ENCODE assay signal across 8 cellular contexts in the genomic region with DNA sequence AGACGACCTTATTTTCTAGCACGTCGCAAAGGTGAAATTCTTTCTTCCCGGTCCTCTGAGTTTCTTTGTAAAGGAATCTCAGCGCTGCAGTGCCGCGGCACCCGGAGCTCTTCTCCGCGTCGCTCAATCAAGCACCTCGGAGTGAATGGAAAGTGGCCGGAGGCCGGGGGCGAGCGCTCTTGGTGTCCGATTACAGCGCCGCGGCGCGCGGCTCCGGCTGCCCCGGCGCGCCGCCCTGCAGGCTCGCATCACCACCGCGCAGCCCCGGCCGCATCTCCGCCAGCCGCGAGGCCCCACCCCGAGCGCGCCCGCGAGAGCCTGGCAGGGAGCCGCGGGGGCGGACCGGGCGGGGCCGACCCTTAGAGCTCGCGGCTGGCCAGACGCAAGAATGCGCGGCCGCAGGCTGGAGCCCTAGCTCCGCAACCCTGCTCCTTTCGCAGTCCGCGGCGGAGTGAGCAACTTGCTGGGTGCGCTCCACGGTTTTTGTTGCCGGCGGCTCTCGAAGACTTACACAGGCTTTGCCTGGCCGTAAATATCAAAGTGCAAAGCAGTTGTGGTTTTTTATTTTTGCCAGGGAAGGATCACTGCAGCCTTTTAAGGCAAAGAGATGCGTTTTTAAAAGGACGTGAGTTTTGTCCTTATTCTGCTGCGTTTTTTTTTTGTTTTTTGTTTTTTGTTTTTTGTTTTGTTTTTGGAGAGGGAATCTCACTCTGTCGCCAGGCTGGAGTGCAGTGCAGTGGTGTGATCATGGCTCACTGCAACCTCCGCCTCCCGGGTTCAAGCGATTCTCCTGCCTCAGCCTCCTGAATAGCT. TPM values are rescaled to one million over a fixed set of nuclear protein-coding genes. Genes with fewer than 3 reads are reported as not detected.
DNase-seq lines count a peak whose midpoint lies in the region; ATAC-seq and TF ChIP-seq lines count a peak whose summit lies in the region.

TSS of gene SEMA3C (minus strand) at position 143 of the 813 bp plus-strand sequence. CDS start 2,270 bp downstream, outside the sequence.

- peak; percentile 69 for ATAC-seq in GM21423 (IDR thresholded peaks at IDR 0.05; ENCODE audit: unreplicated experiment)

- peak within 1 kb of the TSS; percentile 72 for H3K4me3 ChIP-seq in SJCRH30
- peak within 1 kb of the TSS; percentile 20 to 65 (median 42) for H3K4me3 ChIP-seq in spleen

- H3K9me3 ChIP-seq in SJCRH30 (replicated peaks) (no peaks in the 10 kb centered on the region), spleen (no peaks in the 10 kb centered on the region)

- peaks cover 3% of the 10 kb centered on the region for H3K27me3 Mint-ChIP-seq in dendritic cell treated with granulocyte-macrophage colony-stimulating factor and Interleukin-4, amounts not matched to agents 40 ng/mL and 50 ng/mL, for 4 days

- peak within 1 kb of the TSS; percentile 89 for H3K4me3 Mint-ChIP-seq in dendritic cell treated with granulocyte-macrophage colony-stimulating factor and Interleukin-4, amounts not matched to agents 40 ng/mL and 50 ng/mL, for 4 days

- peak; percentile 89 for DNase-seq in DMS 273 treated with DMSO at 0.1 percent for 48 hours (lab: John Stamatoyannopoulos, UW)
- peak; percentile 52 to 63 for DNase-seq in Kasumi-1 (lab: John Stamatoyannopoulos, UW)
- DNase-seq in SJCRH30: peak; percentile 94 to 96
- peak; percentile 91 for DNase-seq in spleen
- no peak for DNase-seq in OCI-M2 (lab: John Stamatoyannopoulos, UW; ENCODE audit: unreplicated experiment)

- peak within 1 kb of the TSS; percentile 53 for H3K27ac ChIP-seq in SJCRH30
- H3K27ac ChIP-seq in layer of hippocampus (ENCODE audit: low read depth, low read length): peak within 1 kb of the TSS; percentile 60
- H3K27ac ChIP-seq in spleen: peak within 1 kb of the TSS in 7 of 8 donors; percentile 25 to 74 (median 51)

- 3 to 9% (median 5%) methylated on average over 52 to 71 of the region's 71 CpGs for WGBS in spleen, 5 donors

- no peak for TF ChIP-seq CTCF in spleen (IDR thresholded peaks at IDR 0.05 in 8 of 11, conservative IDR thresholded peaks at IDR 0.05 in 3 of 11)

- intact Hi-C loops in dendritic cell treated with granulocyte-macrophage colony-stimulating factor and Interleukin-4, amounts not matched to agents 40 ng/mL and 50 ng/mL, for 4 days (cut with micrococcal nuclease): loop anchor here (5.0 to 10.0 kb wide), 4 partner anchors 37 to 338 kb away; no protein-coding TSS in a partner anchor
- intact Hi-C loops in spleen (cut with DNase I; ENCODE audit: low total_unique reads): no loop called here

- peak within 1 kb of the TSS; percentile 92 for H3K27ac Mint-ChIP-seq in dendritic cell treated with granulocyte-macrophage colony-stimulating factor and Interleukin-4, amounts not matched to agents 40 ng/mL and 50 ng/mL, for 4 days

- H3K36me3 ChIP-seq in SJCRH30 (peaks cover 17% of the 10 kb centered on the region), spleen (no peaks in the 10 kb centered on the region)

- no peaks in the 10 kb centered on the region for H3K27me3 ChIP-seq in SJCRH30
- no peaks in the 10 kb centered on the region for H3K27me3 ChIP-seq in layer of hippocampus (ENCODE audit: control insufficient read depth, insufficient read depth, low read length)
- H3K27me3 ChIP-seq in spleen (replicated peaks in 1 of 7): peaks cover 0 to 45% (median 10%) of the 10 kb centered on the region in 7 donors

- H3K9me3 Mint-ChIP-seq in dendritic cell treated with granulocyte-macrophage colony-stimulating factor and Interleukin-4, amounts not matched to agents 40 ng/mL and 50 ng/mL, for 4 days: no peaks in the 10 kb centered on the region

- H3K4me1 ChIP-seq in SJCRH30: peaks cover 11% of the 10 kb centered on the region
- H3K4me1 ChIP-seq in spleen: peaks cover 0 to 18% (median 13%) of the 10 kb centered on the region in 6 donors

- H3K36me3 Mint-ChIP-seq in dendritic cell treated with granulocyte-macrophage colony-stimulating factor and Interleukin-4, amounts not matched to agents 40 ng/mL and 50 ng/mL, for 4 days (ENCODE audit: low read depth): peaks cover 22% of the 10 kb centered on the region

- no peak for TF ChIP-seq POLR2A in spleen (IDR thresholded peaks at IDR 0.05)

- peaks cover 29% of the 10 kb centered on the region for H3K4me1 Mint-ChIP-seq in dendritic cell treated with granulocyte-macrophage colony-stimulating factor and Interleukin-4, amounts not matched to agents 40 ng/mL and 50 ng/mL, for 4 days (ENCODE audit: low read depth)

RNA-seq across cellular contexts. Expression of gene SEMA3C, which starts in this region (rescaled TPM):
- 37.0 and 39.3 TPM in 2 replicates for total RNA-seq in SJCRH30 (2014; rRNA removed; shearing (Covaris generic))
- 10 to 100 TPM in 6 of 7 donors, 1 to 10 TPM in 1; 5.9 to 53.7 (median 17.4) TPM for total RNA-seq in spleen
- 1 to 10 TPM; 1.1 to 2.5 (median 1.8) TPM for polyA plus RNA-seq in spleen
